ENCODE assay signal across 1 cellular context in the genomic region with DNA sequence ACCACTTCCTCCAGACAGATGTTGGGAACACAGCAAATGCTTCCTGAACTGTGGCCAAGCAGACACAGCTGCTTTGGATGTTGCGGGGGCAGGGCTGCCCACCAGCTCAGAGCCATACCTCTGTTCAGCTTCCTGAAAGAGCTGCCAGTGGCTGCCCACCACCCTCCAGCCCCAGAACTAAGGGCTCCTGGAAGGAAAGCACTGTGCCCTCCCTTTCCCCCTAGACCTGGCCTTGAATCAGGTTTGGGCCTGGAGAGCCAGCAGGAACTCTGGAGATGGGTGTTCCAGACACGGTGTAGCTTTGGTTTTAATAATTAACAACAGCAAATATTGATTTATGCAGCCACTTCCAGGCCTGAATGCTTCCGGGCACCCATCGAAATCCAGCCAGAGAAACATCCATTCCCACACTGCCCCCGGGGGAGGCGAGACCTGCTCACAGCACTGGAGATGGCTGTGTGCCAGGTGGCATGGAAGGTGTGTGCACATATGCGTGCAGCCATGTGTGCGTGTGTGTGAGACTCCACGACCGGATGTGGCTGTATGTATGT.
TF ChIP-seq lines count a peak whose summit lies in the region.

No MANE protein-coding gene starts in this region.

TF ChIP-seq in HepG2, 621 proteins besides CTCF, POLR2A, EP300 and RAD21 (continued from another document and continues in another):
- TF ChIP-seq, protein P1, sequence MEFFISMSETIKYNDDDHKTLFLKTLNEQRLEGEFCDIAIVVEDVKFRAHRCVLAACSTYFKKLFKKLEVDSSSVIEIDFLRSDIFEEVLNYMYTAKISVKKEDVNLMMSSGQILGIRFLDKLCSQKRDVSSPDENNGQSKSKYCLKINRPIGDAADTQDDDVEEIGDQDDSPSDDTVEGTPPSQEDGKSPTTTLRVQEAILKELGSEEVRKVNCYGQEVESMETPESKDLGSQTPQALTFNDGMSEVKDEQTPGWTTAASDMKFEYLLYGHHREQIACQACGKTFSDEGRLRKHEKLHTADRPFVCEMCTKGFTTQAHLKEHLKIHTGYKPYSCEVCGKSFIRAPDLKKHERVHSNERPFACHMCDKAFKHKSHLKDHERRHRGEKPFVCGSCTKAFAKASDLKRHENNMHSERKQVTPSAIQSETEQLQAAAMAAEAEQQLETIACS (CRISPR knock-in tag; IDR thresholded peaks at IDR 0.05), result no peak
- no peak for TF ChIP-seq POLR2AphosphoS5 (IDR thresholded peaks at IDR 0.05; ENCODE audit: low read depth, low read length)
- TF ChIP-seq, protein P2, sequence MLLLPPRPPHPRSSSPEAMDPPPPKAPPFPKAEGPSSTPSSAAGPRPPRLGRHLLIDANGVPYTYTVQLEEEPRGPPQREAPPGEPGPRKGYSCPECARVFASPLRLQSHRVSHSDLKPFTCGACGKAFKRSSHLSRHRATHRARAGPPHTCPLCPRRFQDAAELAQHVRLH (CRISPR knock-in tag; IDR thresholded peaks at IDR 0.05; ENCODE audit: borderline replicate concordance, low read depth), result peak; percentile 58; the same call in 1 of the 2 replicates
- TF ChIP-seq, protein P3, sequence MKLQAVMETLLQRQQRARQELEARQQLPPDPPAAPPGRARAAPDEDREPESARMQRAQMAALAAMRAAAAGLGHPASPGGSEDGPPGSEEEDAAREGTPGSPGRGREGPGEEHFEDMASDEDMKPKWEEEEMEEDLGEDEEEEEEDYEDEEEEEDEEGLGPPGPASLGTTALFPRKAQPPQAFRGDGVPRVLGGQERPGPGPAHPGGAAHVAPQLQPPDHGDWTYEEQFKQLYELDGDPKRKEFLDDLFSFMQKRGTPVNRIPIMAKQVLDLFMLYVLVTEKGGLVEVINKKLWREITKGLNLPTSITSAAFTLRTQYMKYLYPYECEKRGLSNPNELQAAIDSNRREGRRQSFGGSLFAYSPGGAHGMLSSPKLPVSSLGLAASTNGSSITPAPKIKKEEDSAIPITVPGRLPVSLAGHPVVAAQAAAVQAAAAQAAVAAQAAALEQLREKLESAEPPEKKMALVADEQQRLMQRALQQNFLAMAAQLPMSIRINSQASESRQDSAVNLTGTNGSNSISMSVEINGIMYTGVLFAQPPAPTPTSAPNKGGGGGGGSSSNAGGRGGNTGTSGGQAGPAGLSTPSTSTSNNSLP (IDR thresholded peaks at IDR 0.05; ENCODE audit: low read depth, low read length), result peak; percentile 82
- peak; percentile 26; the same call in 1 of the 2 replicates for TF ChIP-seq YEATS2 (CRISPR knock-in tag; IDR thresholded peaks at IDR 0.05; ENCODE audit: borderline replicate concordance)
- TF ChIP-seq ZNF761 (CRISPR knock-in tag; conservative IDR thresholded peaks at IDR 0.05), result 0 out of 2 replicates have a peak, but pooled peaks have one; percentile 58
- no peak for TF ChIP-seq CCAR2 (optimal IDR thresholded peaks at IDR 0.05; ENCODE audit: low read depth, low read length)
- TF ChIP-seq ZKSCAN5 (CRISPR knock-in tag; IDR thresholded peaks at IDR 0.05), result 0 out of 2 replicates have a peak, but pooled peaks have one; percentile 56
- TF ChIP-seq, protein P4, sequence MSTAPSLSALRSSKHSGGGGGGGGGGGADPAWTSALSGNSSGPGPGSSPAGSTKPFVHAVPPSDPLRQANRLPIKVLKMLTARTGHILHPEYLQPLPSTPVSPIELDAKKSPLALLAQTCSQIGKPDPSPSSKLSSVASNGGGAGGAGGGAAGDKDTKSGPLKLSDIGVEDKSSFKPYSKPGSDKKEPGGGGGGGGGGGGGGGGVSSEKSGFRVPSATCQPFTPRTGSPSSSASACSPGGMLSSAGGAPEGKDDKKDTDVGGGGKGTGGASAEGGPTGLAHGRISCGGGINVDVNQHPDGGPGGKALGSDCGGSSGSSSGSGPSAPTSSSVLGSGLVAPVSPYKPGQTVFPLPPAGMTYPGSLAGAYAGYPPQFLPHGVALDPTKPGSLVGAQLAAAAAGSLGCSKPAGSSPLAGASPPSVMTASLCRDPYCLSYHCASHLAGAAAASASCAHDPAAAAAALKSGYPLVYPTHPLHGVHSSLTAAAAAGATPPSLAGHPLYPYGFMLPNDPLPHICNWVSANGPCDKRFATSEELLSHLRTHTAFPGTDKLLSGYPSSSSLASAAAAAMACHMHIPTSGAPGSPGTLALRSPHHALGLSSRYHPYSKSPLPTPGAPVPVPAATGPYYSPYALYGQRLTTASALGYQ (CRISPR knock-in tag; IDR thresholded peaks at IDR 0.05), result peak; percentile 73; the same call in 1 of the 2 replicates
- no peak for TF ChIP-seq EED (CRISPR knock-in tag; IDR thresholded peaks at IDR 0.05)
- peak; percentile 79 for TF ChIP-seq HOXA3 (CRISPR knock-in tag; IDR thresholded peaks at IDR 0.05)
- TF ChIP-seq, protein P5, sequence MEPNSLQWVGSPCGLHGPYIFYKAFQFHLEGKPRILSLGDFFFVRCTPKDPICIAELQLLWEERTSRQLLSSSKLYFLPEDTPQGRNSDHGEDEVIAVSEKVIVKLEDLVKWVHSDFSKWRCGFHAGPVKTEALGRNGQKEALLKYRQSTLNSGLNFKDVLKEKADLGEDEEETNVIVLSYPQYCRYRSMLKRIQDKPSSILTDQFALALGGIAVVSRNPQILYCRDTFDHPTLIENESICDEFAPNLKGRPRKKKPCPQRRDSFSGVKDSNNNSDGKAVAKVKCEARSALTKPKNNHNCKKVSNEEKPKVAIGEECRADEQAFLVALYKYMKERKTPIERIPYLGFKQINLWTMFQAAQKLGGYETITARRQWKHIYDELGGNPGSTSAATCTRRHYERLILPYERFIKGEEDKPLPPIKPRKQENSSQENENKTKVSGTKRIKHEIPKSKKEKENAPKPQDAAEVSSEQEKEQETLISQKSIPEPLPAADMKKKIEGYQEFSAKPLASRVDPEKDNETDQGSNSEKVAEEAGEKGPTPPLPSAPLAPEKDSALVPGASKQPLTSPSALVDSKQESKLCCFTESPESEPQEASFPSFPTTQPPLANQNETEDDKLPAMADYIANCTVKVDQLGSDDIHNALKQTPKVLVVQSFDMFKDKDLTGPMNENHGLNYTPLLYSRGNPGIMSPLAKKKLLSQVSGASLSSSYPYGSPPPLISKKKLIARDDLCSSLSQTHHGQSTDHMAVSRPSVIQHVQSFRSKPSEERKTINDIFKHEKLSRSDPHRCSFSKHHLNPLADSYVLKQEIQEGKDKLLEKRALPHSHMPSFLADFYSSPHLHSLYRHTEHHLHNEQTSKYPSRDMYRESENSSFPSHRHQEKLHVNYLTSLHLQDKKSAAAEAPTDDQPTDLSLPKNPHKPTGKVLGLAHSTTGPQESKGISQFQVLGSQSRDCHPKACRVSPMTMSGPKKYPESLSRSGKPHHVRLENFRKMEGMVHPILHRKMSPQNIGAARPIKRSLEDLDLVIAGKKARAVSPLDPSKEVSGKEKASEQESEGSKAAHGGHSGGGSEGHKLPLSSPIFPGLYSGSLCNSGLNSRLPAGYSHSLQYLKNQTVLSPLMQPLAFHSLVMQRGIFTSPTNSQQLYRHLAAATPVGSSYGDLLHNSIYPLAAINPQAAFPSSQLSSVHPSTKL (CRISPR knock-in tag; IDR thresholded peaks at IDR 0.05), result peak; percentile 93
- peak; percentile 78 for TF ChIP-seq SOX5 (CRISPR knock-in tag; IDR thresholded peaks at IDR 0.05; ENCODE audit: borderline replicate concordance)
- peak; percentile 88 for TF ChIP-seq MIXL1 (CRISPR knock-in tag; IDR thresholded peaks at IDR 0.05)
- TF ChIP-seq ZNF709 (CRISPR knock-in tag; IDR thresholded peaks at IDR 0.05), result peak; percentile 78; the same call in 1 of the 2 replicates
- peak; percentile 70 for TF ChIP-seq GABPB1 (CRISPR knock-in tag; IDR thresholded peaks at IDR 0.05)
- TF ChIP-seq, protein P6, sequence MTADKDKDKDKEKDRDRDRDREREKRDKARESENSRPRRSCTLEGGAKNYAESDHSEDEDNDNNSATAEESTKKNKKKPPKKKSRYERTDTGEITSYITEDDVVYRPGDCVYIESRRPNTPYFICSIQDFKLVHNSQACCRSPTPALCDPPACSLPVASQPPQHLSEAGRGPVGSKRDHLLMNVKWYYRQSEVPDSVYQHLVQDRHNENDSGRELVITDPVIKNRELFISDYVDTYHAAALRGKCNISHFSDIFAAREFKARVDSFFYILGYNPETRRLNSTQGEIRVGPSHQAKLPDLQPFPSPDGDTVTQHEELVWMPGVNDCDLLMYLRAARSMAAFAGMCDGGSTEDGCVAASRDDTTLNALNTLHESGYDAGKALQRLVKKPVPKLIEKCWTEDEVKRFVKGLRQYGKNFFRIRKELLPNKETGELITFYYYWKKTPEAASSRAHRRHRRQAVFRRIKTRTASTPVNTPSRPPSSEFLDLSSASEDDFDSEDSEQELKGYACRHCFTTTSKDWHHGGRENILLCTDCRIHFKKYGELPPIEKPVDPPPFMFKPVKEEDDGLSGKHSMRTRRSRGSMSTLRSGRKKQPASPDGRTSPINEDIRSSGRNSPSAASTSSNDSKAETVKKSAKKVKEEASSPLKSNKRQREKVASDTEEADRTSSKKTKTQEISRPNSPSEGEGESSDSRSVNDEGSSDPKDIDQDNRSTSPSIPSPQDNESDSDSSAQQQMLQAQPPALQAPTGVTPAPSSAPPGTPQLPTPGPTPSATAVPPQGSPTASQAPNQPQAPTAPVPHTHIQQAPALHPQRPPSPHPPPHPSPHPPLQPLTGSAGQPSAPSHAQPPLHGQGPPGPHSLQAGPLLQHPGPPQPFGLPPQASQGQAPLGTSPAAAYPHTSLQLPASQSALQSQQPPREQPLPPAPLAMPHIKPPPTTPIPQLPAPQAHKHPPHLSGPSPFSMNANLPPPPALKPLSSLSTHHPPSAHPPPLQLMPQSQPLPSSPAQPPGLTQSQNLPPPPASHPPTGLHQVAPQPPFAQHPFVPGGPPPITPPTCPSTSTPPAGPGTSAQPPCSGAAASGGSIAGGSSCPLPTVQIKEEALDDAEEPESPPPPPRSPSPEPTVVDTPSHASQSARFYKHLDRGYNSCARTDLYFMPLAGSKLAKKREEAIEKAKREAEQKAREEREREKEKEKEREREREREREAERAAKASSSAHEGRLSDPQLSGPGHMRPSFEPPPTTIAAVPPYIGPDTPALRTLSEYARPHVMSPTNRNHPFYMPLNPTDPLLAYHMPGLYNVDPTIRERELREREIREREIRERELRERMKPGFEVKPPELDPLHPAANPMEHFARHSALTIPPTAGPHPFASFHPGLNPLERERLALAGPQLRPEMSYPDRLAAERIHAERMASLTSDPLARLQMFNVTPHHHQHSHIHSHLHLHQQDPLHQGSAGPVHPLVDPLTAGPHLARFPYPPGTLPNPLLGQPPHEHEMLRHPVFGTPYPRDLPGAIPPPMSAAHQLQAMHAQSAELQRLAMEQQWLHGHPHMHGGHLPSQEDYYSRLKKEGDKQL (CRISPR knock-in tag; IDR thresholded peaks at IDR 0.05; ENCODE audit: low read depth), result peak; percentile 76
- peak; percentile 57; the same call in 1 of the 2 replicates for TF ChIP-seq MIER3 (CRISPR knock-in tag; IDR thresholded peaks at IDR 0.05; ENCODE audit: borderline replicate concordance)
- TF ChIP-seq EZH2 (conservative IDR thresholded peaks at IDR 0.05; ENCODE audit: low read depth, low read length), result no peak
- TF ChIP-seq, protein P7, sequence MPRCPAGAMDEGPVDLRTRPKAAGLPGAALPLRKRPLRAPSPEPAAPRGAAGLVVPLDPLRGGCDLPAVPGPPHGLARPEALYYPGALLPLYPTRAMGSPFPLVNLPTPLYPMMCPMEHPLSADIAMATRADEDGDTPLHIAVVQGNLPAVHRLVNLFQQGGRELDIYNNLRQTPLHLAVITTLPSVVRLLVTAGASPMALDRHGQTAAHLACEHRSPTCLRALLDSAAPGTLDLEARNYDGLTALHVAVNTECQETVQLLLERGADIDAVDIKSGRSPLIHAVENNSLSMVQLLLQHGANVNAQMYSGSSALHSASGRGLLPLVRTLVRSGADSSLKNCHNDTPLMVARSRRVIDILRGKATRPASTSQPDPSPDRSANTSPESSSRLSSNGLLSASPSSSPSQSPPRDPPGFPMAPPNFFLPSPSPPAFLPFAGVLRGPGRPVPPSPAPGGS (CRISPR knock-in tag; IDR thresholded peaks at IDR 0.05), result no peak
- TF ChIP-seq MTA1 (CRISPR knock-in tag; IDR thresholded peaks at IDR 0.05; ENCODE audit: borderline replicate concordance), result peak; percentile 81; the same call in 1 of the 2 replicates
- TF ChIP-seq KAT2B (IDR thresholded peaks at IDR 0.05; ENCODE audit: borderline replicate concordance, low read depth, low read length), result peak; percentile 34; the same call in 1 of the 2 replicates
- TF ChIP-seq ELF3 (CRISPR knock-in tag; IDR thresholded peaks at IDR 0.05), result peak; percentile 93
- no peak for TF ChIP-seq FOSL1 (CRISPR knock-in tag; IDR thresholded peaks at IDR 0.05; ENCODE audit: borderline replicate concordance)
- no peak for TF ChIP-seq ZNF496 (CRISPR knock-in tag; IDR thresholded peaks at IDR 0.05; ENCODE audit: insufficient replicate concordance)
- TF ChIP-seq MAFF (IDR thresholded peaks at IDR 0.05; ENCODE audit: low read depth, low read length), result no peak
- TF ChIP-seq SP2 (CRISPR knock-in tag; IDR thresholded peaks at IDR 0.05), result no peak
- no peak for TF ChIP-seq MED8 (CRISPR knock-in tag; IDR thresholded peaks at IDR 0.05; ENCODE audit: insufficient replicate concordance)
- 0 out of 2 replicates have a peak, but pooled peaks have one; percentile 67 for TF ChIP-seq ZNF556 (CRISPR knock-in tag; IDR thresholded peaks at IDR 0.05; ENCODE audit: borderline replicate concordance)
- peak; percentile 77 for TF ChIP-seq NCOA2 (CRISPR knock-in tag; IDR thresholded peaks at IDR 0.05)
- TF ChIP-seq TBX2 (CRISPR knock-in tag; IDR thresholded peaks at IDR 0.05; ENCODE audit: borderline replicate concordance), result peak; percentile 95
- TF ChIP-seq, protein P8, sequence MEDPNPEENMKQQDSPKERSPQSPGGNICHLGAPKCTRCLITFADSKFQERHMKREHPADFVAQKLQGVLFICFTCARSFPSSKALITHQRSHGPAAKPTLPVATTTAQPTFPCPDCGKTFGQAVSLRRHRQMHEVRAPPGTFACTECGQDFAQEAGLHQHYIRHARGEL (CRISPR knock-in tag; IDR thresholded peaks at IDR 0.05), result no peak
- peak; percentile 75 for TF ChIP-seq FOXK1 (CRISPR knock-in tag; IDR thresholded peaks at IDR 0.05; ENCODE audit: borderline replicate concordance, low read depth)
- 0 out of 2 replicates have a peak, but pooled peaks have one; percentile 14 for TF ChIP-seq HHEX (CRISPR knock-in tag; IDR thresholded peaks at IDR 0.05)
- TF ChIP-seq ZNF670 (CRISPR knock-in tag; IDR thresholded peaks at IDR 0.05; ENCODE audit: borderline replicate concordance), result no peak
- peak; percentile 83 for TF ChIP-seq BCL6 (CRISPR knock-in tag; IDR thresholded peaks at IDR 0.05)
- peak; percentile 27; the same call in 1 of the 2 replicates for TF ChIP-seq BHLHE40 (IDR thresholded peaks at IDR 0.05; ENCODE audit: low read length)
- TF ChIP-seq ASH2L (IDR thresholded peaks at IDR 0.05; ENCODE audit: insufficient read length, low read depth, low read length), result peak; percentile 59
- peak; percentile 16 for TF ChIP-seq TBL1XR1 (IDR thresholded peaks at IDR 0.05; ENCODE audit: borderline replicate concordance, low read length, partially characterized antibody)
- no peak for TF ChIP-seq MLLT10 (CRISPR knock-in tag; IDR thresholded peaks at IDR 0.05)
- TF ChIP-seq, protein P9, sequence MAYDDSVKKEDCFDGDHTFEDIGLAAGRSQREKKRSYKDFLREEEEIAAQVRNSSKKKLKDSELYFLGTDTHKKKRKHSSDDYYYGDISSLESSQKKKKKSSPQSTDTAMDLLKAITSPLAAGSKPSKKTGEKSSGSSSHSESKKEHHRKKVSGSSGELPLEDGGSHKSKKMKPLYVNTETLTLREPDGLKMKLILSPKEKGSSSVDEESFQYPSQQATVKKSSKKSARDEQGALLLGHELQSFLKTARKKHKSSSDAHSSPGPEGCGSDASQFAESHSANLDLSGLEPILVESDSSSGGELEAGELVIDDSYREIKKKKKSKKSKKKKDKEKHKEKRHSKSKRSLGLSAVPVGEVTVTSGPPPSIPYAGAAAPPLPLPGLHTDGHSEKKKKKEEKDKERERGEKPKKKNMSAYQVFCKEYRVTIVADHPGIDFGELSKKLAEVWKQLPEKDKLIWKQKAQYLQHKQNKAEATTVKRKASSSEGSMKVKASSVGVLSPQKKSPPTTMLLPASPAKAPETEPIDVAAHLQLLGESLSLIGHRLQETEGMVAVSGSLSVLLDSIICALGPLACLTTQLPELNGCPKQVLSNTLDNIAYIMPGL (CRISPR knock-in tag; IDR thresholded peaks at IDR 0.05; ENCODE audit: borderline replicate concordance in 1 of 2, low read depth in 1 of 2), result peak in 1 of 2 experiments; percentile 26; a peak in 1 of 4 replicates
- peak; percentile 74; the same call in 1 of the 2 replicates for TF ChIP-seq ZNF331 (CRISPR knock-in tag; IDR thresholded peaks at IDR 0.05)
